In genomic region chr17:17380156-17380925, GRCh38 we compare ENCODE assay signal across 16 cellular contexts.
"Had no signal": no experiment of that assay in that cellular context is flagged by ENCODE, and none has a peak within 500 bp of the region (broad histone marks: within the 10 kb centered on the region; RNA-seq: fewer than 3 reads in every experiment).

No MANE protein-coding gene starts in this region.

- H3K27me3 ChIP-seq: hepatocyte, testis had no signal

- H3K27ac Mint-ChIP-seq: activated naive CD4-positive, alpha-beta T cell treated with anti-CD3 and anti-CD28 coated beads, Interleukin-2, amount 50 U/mL, for 24 hours; activated T-cell treated with anti-CD3 and anti-CD28 coated beads, Interleukin-2, amount 50 U/mL, for 24 hours; mesothelial cell of epicardium; stimulated activated naive CD8-positive, alpha-beta T cell treated with anti-CD3 and anti-CD28 coated beads, Interleukin-15, Interleukin-2, amounts not matched to agents 100 ng/mL and 50 ng/mL, for 24 hours had no signal

- H3K4me3 ChIP-seq: gastroesophageal sphincter, hepatocyte, psoas muscle, testis had no signal

- H3K27me3 Mint-ChIP-seq: activated naive CD4-positive, alpha-beta T cell treated with anti-CD3 and anti-CD28 coated beads, Interleukin-2, amount 50 U/mL, for 24 hours; activated T-cell treated with anti-CD3 and anti-CD28 coated beads, Interleukin-2, amount 50 U/mL, for 24 hours had no signal

- H3K4me1 ChIP-seq: gastroesophageal sphincter, psoas muscle, testis had no signal

- DNase-seq: activated CD4-positive, alpha-beta T cell treated with anti-CD3 and anti-CD28 coated beads, Interleukin-2, amount 50 U/mL, for 4 hours; activated CD4-positive, CD25-positive, alpha-beta regulatory T cell treated with anti-CD3 and anti-CD28 coated beads, Interleukin-2, amount 50 U/mL, for 72 hours; activated effector memory CD4-positive, alpha-beta T cell treated with Interleukin-2 at 50 U/mL for 16 hours; activated T-cell treated with anti-CD3 and anti-CD28 coated beads, Interleukin-2, amount 50 U/mL, for 24 hours; effector memory CD4-positive, alpha-beta T cell; kidney glomerular epithelial cell; psoas muscle; stimulated activated CD4-positive, alpha-beta T cell treated with anti-CD3 and anti-CD28 coated beads, Interleukin-4, amount 100 ng/mL, for 24 hours; testis had no signal

- H3K79me2 ChIP-seq: hepatocyte had no signal

- ATAC-seq: gastroesophageal sphincter, psoas muscle had no signal

- H3K4me3 Mint-ChIP-seq: activated naive CD4-positive, alpha-beta T cell treated with anti-CD3 and anti-CD28 coated beads, Interleukin-2, amount 50 U/mL, for 24 hours; activated T-cell treated with anti-CD3 and anti-CD28 coated beads, Interleukin-2, amount 50 U/mL, for 24 hours; central memory CD8-positive, alpha-beta T cell; mesothelial cell of epicardium; stimulated activated naive CD8-positive, alpha-beta T cell treated with anti-CD3 and anti-CD28 coated beads, Interleukin-15, Interleukin-2, amounts not matched to agents 100 ng/mL and 50 ng/mL, for 24 hours had no signal

- H3K4me2 ChIP-seq: hepatocyte had no signal

- H3K36me3 ChIP-seq: gastroesophageal sphincter had no signal

- H2AFZ ChIP-seq: hepatocyte had no signal

- H3K9me3 ChIP-seq: gastroesophageal sphincter, psoas muscle, testis had no signal

- H3K27ac ChIP-seq: epithelial cell of prostate, gastroesophageal sphincter, hepatocyte, psoas muscle, testis had no signal

- H3K9me3 Mint-ChIP-seq: activated naive CD4-positive, alpha-beta T cell treated with anti-CD3 and anti-CD28 coated beads, Interleukin-2, amount 50 U/mL, for 24 hours; activated T-cell treated with anti-CD3 and anti-CD28 coated beads, Interleukin-2, amount 50 U/mL, for 24 hours; central memory CD8-positive, alpha-beta T cell; mesothelial cell of epicardium; stimulated activated naive CD8-positive, alpha-beta T cell treated with anti-CD3 and anti-CD28 coated beads, Interleukin-15, Interleukin-2, amounts not matched to agents 100 ng/mL and 50 ng/mL, for 24 hours had no signal

- H3K4me1 Mint-ChIP-seq: activated naive CD4-positive, alpha-beta T cell treated with anti-CD3 and anti-CD28 coated beads, Interleukin-2, amount 50 U/mL, for 24 hours; central memory CD8-positive, alpha-beta T cell; mesothelial cell of epicardium had no signal
